Comparison of ENCODE assay signal across 16 cellular contexts in genomic region chr4:84901745-84902283, GRCh38.
DNase-seq lines count a peak whose midpoint lies in the region; FAIRE-seq and TF ChIP-seq lines count a peak whose summit lies in the region.
"Had no signal": no experiment of that assay in that cellular context is flagged by ENCODE, and none has a peak within 500 bp of the region (broad histone marks: within the 10 kb centered on the region; RNA-seq: fewer than 3 reads in every experiment).

No MANE protein-coding gene starts in this region.

- H4K20me1 ChIP-seq in endothelial cell of umbilical vein (replicated peaks; ENCODE audit: control insufficient read depth, extremely low read depth, insufficient read depth, low read length) (peaks cover 2% of the 10 kb centered on the region), neural cell (ENCODE audit: insufficient read depth) (no peaks in the 10 kb centered on the region)

- H3K4me3 ChIP-seq in endothelial cell of umbilical vein (replicated peaks in 1 of 3; ENCODE audit: insufficient read depth in 1 of 3, low read depth in 1 of 3, low read length in 3 of 3) = no peak overlapping the region
- H3K4me3 ChIP-seq in neural cell (ENCODE audit: low read length) = no peak overlapping the region
- H3K4me3 ChIP-seq: A549 had no signal

- TF ChIP-seq RAD21 in neural cell (conservative IDR thresholded peaks at IDR 0.05) = no peak

- FAIRE-seq in endothelial cell of umbilical vein (lab: Jason Lieb, UNC) = peak; percentile 44
- FAIRE-seq: A549, G401.6, GM12891 had no signal

- BruUV-seq in endothelial cell of umbilical vein (replicated peaks; lab: Mats Ljungman, UMichigan) = no TSS peak

- TF ChIP-seq CTCF in VCaP (conservative IDR thresholded peaks at IDR 0.05) (no peak), endothelial cell of umbilical vein (IDR thresholded peaks at IDR 0.05; ENCODE audit: extremely low read depth in 1 of 2, insufficient read depth in 1 of 2, low read depth in 1 of 2, low read length in 2 of 2) (no peak), neural cell (IDR thresholded peaks at IDR 0.05; ENCODE audit: poor library complexity, severe bottlenecking) (no peak), RWPE1 (conservative IDR thresholded peaks at IDR 0.05; ENCODE audit: low read depth) (no peak)

- no peaks in the 10 kb centered on the region for H3F3A ChIP-seq in neural cell (ENCODE audit: insufficient read depth, low read length, poor library complexity, severe bottlenecking)

- H3K36me3 ChIP-seq in endothelial cell of umbilical vein (ENCODE audit: control insufficient read depth in 2 of 2, extremely low read depth in 1 of 2, insufficient read depth in 2 of 2, low read length in 2 of 2) (peaks cover 0 to 3% of the 10 kb centered on the region in 2 experiments), neural cell (ENCODE audit: insufficient read depth, low read length) (no peaks in the 10 kb centered on the region)
- H3K36me3 ChIP-seq: BE2C had no signal

- H3K9me3 ChIP-seq in endothelial cell of umbilical vein (replicated peaks; ENCODE audit: control insufficient read depth, insufficient read depth, low read length) = no peaks in the 10 kb centered on the region
- H3K9me3 ChIP-seq in neural cell (ENCODE audit: low read length) = no peaks in the 10 kb centered on the region
- H3K9me3 ChIP-seq: A549, BE2C had no signal

- H2AFZ ChIP-seq in endothelial cell of umbilical vein (ENCODE audit: low read depth, low read length) (no peak overlapping the region), neural cell (ENCODE audit: low read depth, low read length) (no peak overlapping the region)

- intact Hi-C loops in endothelial cell of umbilical vein (cut with micrococcal nuclease) = no loop called here

- H3K79me2 ChIP-seq in endothelial cell of umbilical vein (ENCODE audit: control insufficient read depth, insufficient read depth, low read length) (peaks cover 38% of the 10 kb centered on the region), neural cell (replicated peaks; ENCODE audit: insufficient read depth, low read length) (peaks cover 15% of the 10 kb centered on the region)

- peak overlapping the region; percentile 57; the same call in 1 of the 2 replicates for H3K27ac ChIP-seq in VCaP
- no peak overlapping the region for H3K27ac ChIP-seq in endothelial cell of umbilical vein (ENCODE audit: insufficient read depth, low read depth, low read length)
- H3K27ac ChIP-seq in neural cell (ENCODE audit: low read length) = peak overlapping the region; percentile 42
- H3K27ac ChIP-seq in RWPE1 = no peak overlapping the region
- H3K27ac ChIP-seq: A549 had no signal

- no peak for TF ChIP-seq POLR2A in endothelial cell of umbilical vein (IDR thresholded peaks at IDR 0.05; ENCODE audit: low read depth, low read length)

- CTCF ChIA-PET in endothelial cell of umbilical vein (lab: Charles Lee) (interaction anchor here (0.7 kb wide), 1 partner anchor 13 kb away, joined by 3 read pairs; no protein-coding TSS in a partner anchor), RWPE1 (lab: Yijun Ruan, JAX) (no interaction called here)

- no peaks in the 10 kb centered on the region for H3K9me2 ChIP-seq in neural cell (ENCODE audit: insufficient read depth, low read length)

- H3K4me2 ChIP-seq in endothelial cell of umbilical vein (ENCODE audit: insufficient read depth, low read length) = no peak overlapping the region
- peak overlapping the region; percentile 7 for H3K4me2 ChIP-seq in neural cell (ENCODE audit: low read length)
- H3K4me2 ChIP-seq: A549 had no signal

- dilution Hi-C loops in endothelial cell of umbilical vein (cut with MboI; ENCODE audit: extremely low pct_ligation_motif_present, low sequenced_read_pairs) = no loop called here

- TF ChIP-seq EP300 in neural cell (conservative IDR thresholded peaks at IDR 0.05; ENCODE audit: poor library complexity, severe bottlenecking) = peak; percentile 88

- POLR2A ChIA-PET in endothelial cell of umbilical vein (lab: Charles Lee) = no interaction called here
- POLR2A ChIA-PET in RWPE1 (lab: Yijun Ruan, JAX; ENCODE audit: low non-redundant PET) = no interaction called here

- H3K4me1 ChIP-seq in endothelial cell of umbilical vein (ENCODE audit: control insufficient read depth, extremely low read depth, insufficient read depth, low read length) = no peaks in the 10 kb centered on the region
- H3K4me1 ChIP-seq: A549 had no signal

- H3K27me3 ChIP-seq in endothelial cell of umbilical vein (ENCODE audit: control insufficient read depth in 2 of 2, insufficient read depth in 2 of 2, low read length in 2 of 2) = no peaks in the 10 kb centered on the region
- H3K27me3 ChIP-seq in neural cell (ENCODE audit: insufficient read depth, low read depth, low read length) = no peaks in the 10 kb centered on the region
- H3K27me3 ChIP-seq: BE2C had no signal

- H3K9ac ChIP-seq in endothelial cell of umbilical vein (replicated peaks; ENCODE audit: extremely low read depth, insufficient read depth, low read length) (no peak overlapping the region), neural cell (ENCODE audit: low read length) (no peak overlapping the region)

- H3K9me1 ChIP-seq in endothelial cell of umbilical vein (replicated peaks; ENCODE audit: control insufficient read depth, extremely low read depth, insufficient read depth, low read length) = no peaks in the 10 kb centered on the region

- DNase-seq in SK-N-DZ (ENCODE audit: low spot score) (peak; percentile 25), endothelial cell of umbilical vein (ENCODE audit: low read depth, low spot score) (no peak), mucosa of gallbladder (ENCODE audit: low spot score) (no peak), NCI-H82 (lab: John Stamatoyannopoulos, UW) (no peak), RWPE1 (ENCODE audit: low spot score) (no peak)
- DNase-seq: BE2C; CD4-positive, alpha-beta memory T cell; DMS153; EL; GOT3; H9 had no signal

TF ChIP-seq in endothelial cell of umbilical vein, 7 proteins besides CTCF, POLR2A, EP300 and RAD21:
- TF ChIP-seq EZH2 (IDR thresholded peaks at IDR 0.05; ENCODE audit: borderline replicate concordance, low read depth, low read length, severe bottlenecking) (no peak), MAX (IDR thresholded peaks at IDR 0.05; ENCODE audit: insufficient read depth, insufficient read length) (no peak), JUN (IDR thresholded peaks at IDR 0.05; ENCODE audit: borderline replicate concordance, insufficient read depth, insufficient read length, low read depth) (no peak), POLR2AphosphoS5 (IDR thresholded peaks at IDR 0.05; ENCODE audit: insufficient read depth, low read depth, low read length) (no peak), MYC (IDR thresholded peaks at IDR 0.05; ENCODE audit: low read depth, low read length) (no peak), GATA2 (IDR thresholded peaks at IDR 0.05; ENCODE audit: insufficient read depth, insufficient read length, low read depth, low read length) (no peak), FOS (IDR thresholded peaks at IDR 0.05; ENCODE audit: borderline replicate concordance, insufficient read depth, low read length) (no peak)

TF ChIP-seq in neural cell, 6 proteins besides CTCF, POLR2A, EP300 and RAD21:
- TF ChIP-seq REST (IDR thresholded peaks at IDR 0.05; ENCODE audit: borderline replicate concordance) (peak; percentile 58), EZH2 (IDR thresholded peaks at IDR 0.05; ENCODE audit: borderline replicate concordance, insufficient read depth, low read length, poor library complexity, severe bottlenecking) (no peak), SMC3 (conservative IDR thresholded peaks at IDR 0.05; ENCODE audit: poor library complexity) (no peak), MXI1 (conservative IDR thresholded peaks at IDR 0.05; ENCODE audit: poor library complexity, severe bottlenecking) (peak; percentile 29), TAF1 (IDR thresholded peaks at IDR 0.05; ENCODE audit: low read depth) (no peak), POLR2AphosphoS5 (IDR thresholded peaks at IDR 0.05) (peak; percentile 51)
TF ChIP-seq in neural cell: peak in this region for 3.

Comparison
In these comparisons a context has a peak if more than half of its experiments do, and no peak if none do; other contexts are left out.
1. H3K27ac ChIP-seq: peak in VCaP (single experiment) and neural cell (single experiment); none in endothelial cell of umbilical vein (single experiment) and RWPE1 (single experiment).